Comparison of ENCODE assay signal across 16 cellular contexts in the genomic region with DNA sequence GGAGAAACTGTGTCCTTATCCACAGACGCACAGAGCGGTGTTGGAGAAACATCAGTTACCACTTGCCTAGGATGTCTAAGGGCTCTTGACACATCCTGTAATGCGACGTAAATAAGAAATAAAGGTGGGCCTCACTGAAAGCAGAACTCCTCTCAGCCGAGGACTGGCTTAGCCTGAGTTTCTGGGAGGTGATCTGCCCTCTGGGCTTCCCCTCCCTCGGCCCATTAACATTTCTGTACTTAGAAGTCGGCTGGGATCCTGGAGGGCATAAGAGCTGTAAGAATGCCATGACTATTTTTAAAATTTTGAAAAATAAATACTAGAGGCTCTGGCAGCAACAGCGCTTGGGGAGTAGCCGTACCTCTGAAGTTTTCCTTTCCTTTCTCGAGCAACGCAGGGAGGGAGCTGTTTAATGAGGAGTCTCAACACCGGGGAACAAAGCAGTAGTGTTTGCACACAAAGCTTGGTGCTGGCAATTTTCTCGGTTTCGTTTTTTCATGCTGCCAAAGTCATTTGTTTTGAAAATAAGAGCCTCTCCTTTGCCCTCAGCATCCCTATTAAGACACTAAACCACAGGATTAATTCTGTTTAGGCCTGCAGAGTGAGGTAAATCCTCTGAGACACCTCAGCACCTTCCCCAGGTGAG.
DNase-seq lines count a peak whose midpoint lies in the region; ATAC-seq and FAIRE-seq lines count a peak whose summit lies in the region.
"Had no signal": no experiment of that assay in that cellular context is flagged by ENCODE, and none has a peak within 500 bp of the region (broad histone marks: within the 10 kb centered on the region; RNA-seq: fewer than 3 reads in every experiment).

No MANE protein-coding gene starts in this region.

- peak overlapping the region; percentile 32 for H2BK12ac ChIP-seq in trophoblast cell (ENCODE audit: low read length)

- H3K14ac ChIP-seq in trophoblast cell (ENCODE audit: low read length): peak overlapping the region; percentile 42

- H3K9me3 ChIP-seq in HUES48 (ENCODE audit: control insufficient read depth, insufficient read depth, low read length) (no peaks in the 10 kb centered on the region), trophoblast cell (ENCODE audit: insufficient read depth, low read depth, low read length) (no peaks in the 10 kb centered on the region)

- no peak for FAIRE-seq in RCC 7860 (lab: Jason Lieb, UNC)
- FAIRE-seq: colon had no signal

- H2BK120ac ChIP-seq in trophoblast cell (ENCODE audit: insufficient read depth, low read length, poor library complexity): peak overlapping the region; percentile 35

- H3K4me1 ChIP-seq in HUES48 (ENCODE audit: control insufficient read depth, insufficient read depth, low read length) (peaks cover 5% of the 10 kb centered on the region; the same call in 1 of the 2 replicates), trophoblast cell (ENCODE audit: control insufficient read depth in 1 of 2, insufficient read depth in 2 of 2, low read length in 2 of 2) (peaks cover 9 to 14% of the 10 kb centered on the region in 2 experiments)

- peak overlapping the region; percentile 11 for H2AK5ac ChIP-seq in trophoblast cell (ENCODE audit: low read length)

- no peak overlapping the region for H3K4ac ChIP-seq in trophoblast cell (ENCODE audit: low read depth, low read length)

- H3K79me2 ChIP-seq in trophoblast cell (ENCODE audit: control insufficient read depth, insufficient read depth, low read length, poor library complexity): no peaks in the 10 kb centered on the region

- peak overlapping the region; percentile 26 for H2BK5ac ChIP-seq in trophoblast cell (ENCODE audit: low read depth, low read length, poor library complexity)

- H3K79me1 ChIP-seq in trophoblast cell (ENCODE audit: low read length): peaks cover 17% of the 10 kb centered on the region

- no peak overlapping the region for H3K23ac ChIP-seq in trophoblast cell (ENCODE audit: low read length)

- no peak overlapping the region for H4K12ac ChIP-seq in trophoblast cell (ENCODE audit: low read depth, low read length)

- H3K9ac ChIP-seq in HUES48 (ENCODE audit: low read depth, low read length) (no peak overlapping the region), trophoblast cell (ENCODE audit: low read length) (no peak overlapping the region)
- H3K9ac ChIP-seq: KMS-11 had no signal

- no peaks in the 10 kb centered on the region for H3K27me3 ChIP-seq in HUES48 (ENCODE audit: control insufficient read depth, insufficient read depth, low read length)
- H3K27me3 ChIP-seq in trophoblast cell (ENCODE audit: insufficient read depth, low read length): no peaks in the 10 kb centered on the region

- no peaks in the 10 kb centered on the region for H3K36me3 ChIP-seq in HUES48 (ENCODE audit: control insufficient read depth, insufficient read depth, low read length)
- H3K36me3 ChIP-seq in trophoblast cell (ENCODE audit: control insufficient read depth in 1 of 2, insufficient read depth in 2 of 2, low read length in 2 of 2): no peaks in the 10 kb centered on the region

- peak overlapping the region; percentile 50 for H4K91ac ChIP-seq in trophoblast cell (ENCODE audit: low read depth, low read length)

- peak overlapping the region; percentile 5 for H3K27ac ChIP-seq in HUES48 (ENCODE audit: low read depth, low read length)
- peak overlapping the region; percentile 66 for H3K27ac ChIP-seq in trophoblast cell (ENCODE audit: low read depth, low read length)
- H3K27ac ChIP-seq: KMS-11 had no signal

- no peak overlapping the region for H2AFZ ChIP-seq in trophoblast cell (ENCODE audit: insufficient read depth, low read length, poor library complexity)

- H3K4me3 ChIP-seq in HUES48 (ENCODE audit: low read depth, low read length) (no peak overlapping the region), trophoblast cell (ENCODE audit: low read depth, low read length) (no peak overlapping the region)

- WGBS in trophoblast cell (ENCODE audit: extremely low coverage, insufficient coverage, insufficient read length): no CpG with 5 or more reads among the region's 14 CpGs

- DNase-seq in RPMI7951 (ENCODE audit: low read depth): peak; percentile 38
- peak; percentile 72 for DNase-seq in globus pallidus (ENCODE audit: low spot score)
- peak in 1 of 2 donors; percentile 63 for DNase-seq in trophoblast cell
- DNase-seq in NCI-H226: no peak
- DNase-seq in GF-D8 (lab: John Stamatoyannopoulos, UW): no peak
- no peak for DNase-seq in RCC 7860 (ENCODE audit: low spot score)
- DNase-seq: activated CD8-positive, alpha-beta T cell treated with anti-CD3 and anti-CD28 coated beads for 36 hours; AML-193; DMS79; erythroblast; H9; occipital lobe had no signal

- ATAC-seq in HG03457 (IDR thresholded peaks at IDR 0.05; ENCODE audit: unreplicated experiment): no peak
- ATAC-seq: activated CD8-positive, alpha-beta T cell treated with anti-CD3 and anti-CD28 coated beads for 36 hours had no signal

- H3K4me2 ChIP-seq in trophoblast cell (ENCODE audit: low read length): peak overlapping the region; percentile 29
- H3K4me2 ChIP-seq: KMS-11 had no signal

- peak overlapping the region; percentile 14 for H3K18ac ChIP-seq in trophoblast cell (ENCODE audit: low read length)

- peak overlapping the region; percentile 57 for H4K8ac ChIP-seq in trophoblast cell (ENCODE audit: low read depth, low read length)

Comparison
In these comparisons a context has a peak if more than half of its experiments do, and no peak if none do; other contexts are left out.
1. DNase-seq: peak in RPMI7951 (single experiment) and globus pallidus (single experiment); none in NCI-H226 (single experiment), GF-D8 (single experiment) and RCC 7860 (single experiment).